8 cellular contexts compared by ENCODE assay signal in the genomic region with DNA sequence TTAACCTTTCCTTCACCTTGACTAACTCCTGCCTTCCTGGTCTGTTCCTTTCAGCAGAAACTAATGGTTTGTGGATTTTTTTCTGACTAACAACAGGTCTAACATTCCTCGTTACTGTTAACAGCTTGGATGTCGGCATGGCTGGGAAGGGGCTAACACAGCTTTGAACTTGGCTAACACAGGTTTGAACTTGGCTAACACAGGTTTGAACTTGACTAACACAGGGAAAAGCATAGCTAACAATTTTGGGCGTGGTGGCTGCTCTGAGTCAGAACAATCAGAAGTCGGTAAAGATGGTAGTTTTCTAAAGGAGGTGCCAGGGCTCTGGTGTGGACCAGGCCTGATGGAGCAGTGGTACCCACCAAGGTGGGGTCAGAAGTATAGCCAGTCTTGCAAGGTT. TPM values are rescaled to one million over a fixed set of nuclear protein-coding genes. Genes with fewer than 3 reads are reported as not detected.
DNase-seq lines count a peak whose midpoint lies in the region; ATAC-seq, FAIRE-seq and TF ChIP-seq lines count a peak whose summit lies in the region.

No MANE protein-coding gene starts in this region.

- H4K20me1 ChIP-seq in neural progenitor cell (ENCODE audit: low read depth): peaks cover 17% of the 10 kb centered on the region

- TF ChIP-seq CTCF in WERI-Rb-1 (IDR thresholded peaks at IDR 0.05; ENCODE audit: low read depth, low read length) (no peak), neural progenitor cell (IDR thresholded peaks at IDR 0.05) (no peak)

- FAIRE-seq in GM19239 (lab: Jason Lieb, UNC): peak; percentile 85

- H3K9me3 ChIP-seq in WERI-Rb-1 (ENCODE audit: severe bottlenecking): no peaks in the 10 kb centered on the region
- H3K9me3 ChIP-seq in neural progenitor cell (ENCODE audit: low read depth): no peaks in the 10 kb centered on the region

- H3K27ac ChIP-seq in WERI-Rb-1 (peak overlapping the region; percentile 90), neural progenitor cell (peak overlapping the region; percentile 98)

- H3F3A ChIP-seq in neural progenitor cell (ENCODE audit: low read depth): peaks cover 73% of the 10 kb centered on the region

- H3K4me2 ChIP-seq in neural progenitor cell: peak overlapping the region; percentile 84

- H3K4me1 ChIP-seq in neural progenitor cell: peaks cover 23% of the 10 kb centered on the region

- DNase-seq in GM19239 (ENCODE audit: insufficient read length, low spot score): no peak
- DNase-seq in WERI-Rb-1: no peak
- DNase-seq in effector memory CD8-positive, alpha-beta T cell: no peak
- no peak for DNase-seq in neural progenitor cell (ENCODE audit: low spot score)
- DNase-seq in HEK293T (ENCODE audit: extremely low spot score): no peak
- no peak for DNase-seq in DMS53 treated with DMSO at 0.1 percent for 48 hours (lab: John Stamatoyannopoulos, UW; ENCODE audit: unreplicated experiment)
- DNase-seq in GM19238 (ENCODE audit: insufficient read length, low spot score): no peak
- DNase-seq in NCI-H524 treated with DMSO at 0.1 percent for 48 hours (lab: John Stamatoyannopoulos, UW): no peak

- no peaks in the 10 kb centered on the region for H3K9me3 Mint-ChIP-seq in effector memory CD8-positive, alpha-beta T cell
- H3K9me3 Mint-ChIP-seq in neural progenitor cell: no peaks in the 10 kb centered on the region

- peak overlapping the region; percentile 99 for H3K4me3 Mint-ChIP-seq in effector memory CD8-positive, alpha-beta T cell
- peak overlapping the region; percentile 84 for H3K4me3 Mint-ChIP-seq in neural progenitor cell

- POLR2A ChIA-PET in HEK293T (lab: Yijun Ruan, JAX): interaction anchor here (1.2 to 2.4 kb wide), 4 partner anchors 8 to 309 kb away, joined by 3 to 19 read pairs (median 10); partner anchors contain the start of genes HPS4 and SRRD

- H3K4me1 Mint-ChIP-seq in effector memory CD8-positive, alpha-beta T cell (ENCODE audit: low read depth in 2 of 2): peaks cover 82 to 86% of the 10 kb centered on the region in 2 donors
- H3K4me1 Mint-ChIP-seq in neural progenitor cell: peaks cover 57% of the 10 kb centered on the region

- H3K27ac Mint-ChIP-seq in effector memory CD8-positive, alpha-beta T cell: peak overlapping the region; percentile 94 to 99
- peak overlapping the region; percentile 84 for H3K27ac Mint-ChIP-seq in neural progenitor cell

- H3K36me3 Mint-ChIP-seq in effector memory CD8-positive, alpha-beta T cell (ENCODE audit: insufficient read depth): peaks cover 41% of the 10 kb centered on the region
- H3K36me3 Mint-ChIP-seq in neural progenitor cell: peaks cover 5% of the 10 kb centered on the region

- H3K9ac ChIP-seq in neural progenitor cell: no peak overlapping the region

- H3K27me3 ChIP-seq in WERI-Rb-1 (ENCODE audit: insufficient read depth, low read depth, severe bottlenecking): no peaks in the 10 kb centered on the region
- H3K27me3 ChIP-seq in neural progenitor cell: no peaks in the 10 kb centered on the region

- no peaks in the 10 kb centered on the region for H3K36me3 ChIP-seq in WERI-Rb-1
- no peaks in the 10 kb centered on the region for H3K36me3 ChIP-seq in neural progenitor cell

- H3K79me2 ChIP-seq in neural progenitor cell (ENCODE audit: low read depth): no peaks in the 10 kb centered on the region

- CTCF ChIA-PET in HEK293T (lab: Yijun Ruan, JAX): interaction anchor here (1.1 to 1.6 kb wide), 2 partner anchors 8 to 13 kb away, joined by 3 to 5 read pairs; no protein-coding TSS in a partner anchor

- no peaks in the 10 kb centered on the region for H3K27me3 Mint-ChIP-seq in effector memory CD8-positive, alpha-beta T cell
- peaks cover 12% of the 10 kb centered on the region for H3K27me3 Mint-ChIP-seq in neural progenitor cell (ENCODE audit: insufficient read depth, low read depth)

- no peak for ATAC-seq in effector memory CD8-positive, alpha-beta T cell (replicated peaks)

- H3K4me3 ChIP-seq in WERI-Rb-1 (ENCODE audit: low read depth, low read length): peak overlapping the region; percentile 76
- peak overlapping the region; percentile 55 for H3K4me3 ChIP-seq in neural progenitor cell

- H2AFZ ChIP-seq in neural progenitor cell (replicated peaks): no peak overlapping the region

TF ChIP-seq in HEK293T, 16 proteins besides CTCF, POLR2A, EP300 and RAD21:
- TF ChIP-seq ZNF384 (IDR thresholded peaks at IDR 0.05): no peak
- TF ChIP-seq FOXM1 (IDR thresholded peaks at IDR 0.05; ENCODE audit: borderline replicate concordance): no peak
- TF ChIP-seq FOXK2 (IDR thresholded peaks at IDR 0.05): no peak
- TF ChIP-seq L3MBTL2 (conservative IDR thresholded peaks at IDR 0.05): no peak
- no peak for TF ChIP-seq FOXA1 (IDR thresholded peaks at IDR 0.05)
- TF ChIP-seq NFRKB (IDR thresholded peaks at IDR 0.05): no peak
- TF ChIP-seq, protein P1, sequence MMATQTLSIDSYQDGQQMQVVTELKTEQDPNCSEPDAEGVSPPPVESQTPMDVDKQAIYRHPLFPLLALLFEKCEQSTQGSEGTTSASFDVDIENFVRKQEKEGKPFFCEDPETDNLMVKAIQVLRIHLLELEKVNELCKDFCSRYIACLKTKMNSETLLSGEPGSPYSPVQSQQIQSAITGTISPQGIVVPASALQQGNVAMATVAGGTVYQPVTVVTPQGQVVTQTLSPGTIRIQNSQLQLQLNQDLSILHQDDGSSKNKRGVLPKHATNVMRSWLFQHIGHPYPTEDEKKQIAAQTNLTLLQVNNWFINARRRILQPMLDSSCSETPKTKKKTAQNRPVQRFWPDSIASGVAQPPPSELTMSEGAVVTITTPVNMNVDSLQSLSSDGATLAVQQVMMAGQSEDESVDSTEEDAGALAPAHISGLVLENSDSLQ (IDR thresholded peaks at IDR 0.05): no peak
- TF ChIP-seq TARDBP (IDR thresholded peaks at IDR 0.05): no peak
- TF ChIP-seq ELF4 (IDR thresholded peaks at IDR 0.05): no peak
- no peak for TF ChIP-seq HDGF (IDR thresholded peaks at IDR 0.05; ENCODE audit: borderline replicate concordance)

RNA-seq across cellular contexts. Expression of gene MIAT, which starts 16.1 kb away (rescaled TPM):
- total RNA-seq in neural progenitor cell (ENCODE audit: low replicate concordance): 262 and 277 TPM in 2 replicates

RNA-seq across cellular contexts. Expression of gene CRYBA4, which starts 51.7 kb away (rescaled TPM):
- 1.1 and 1.6 TPM in 2 replicates for total RNA-seq in neural progenitor cell (ENCODE audit: low replicate concordance)

RNA-seq across cellular contexts. Expression of gene CRYBB1, which starts 55.7 kb away (rescaled TPM):
- total RNA-seq in neural progenitor cell (ENCODE audit: low replicate concordance): 0.53 TPM in 1 of 2 replicates, not detected in the other
